In the genomic region with DNA sequence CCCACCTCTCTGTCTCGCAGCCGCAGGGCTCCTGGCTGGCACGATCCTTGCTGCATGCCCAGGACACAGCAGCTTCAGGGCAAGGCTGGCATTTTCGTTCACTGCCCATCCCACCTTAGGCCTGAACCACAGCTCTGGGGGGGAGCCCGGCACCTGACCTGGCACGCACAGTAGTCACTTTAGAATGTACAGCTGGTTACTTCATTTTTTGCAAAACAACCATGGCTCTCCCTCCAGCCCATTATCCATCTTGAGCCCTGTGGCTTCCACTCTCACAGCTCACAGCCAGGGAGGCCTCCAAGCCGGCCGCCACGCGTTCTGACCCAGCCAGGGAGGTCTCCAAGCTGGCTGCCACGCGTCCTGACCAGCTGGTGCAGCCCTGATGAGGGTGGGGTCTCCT, we compare ENCODE assay signal across 20 cellular contexts. TPM values are rescaled to one million over a fixed set of nuclear protein-coding genes. Genes with fewer than 3 reads are reported as not detected.
DNase-seq lines count a peak whose midpoint lies in the region; TF ChIP-seq lines count a peak whose summit lies in the region.
"Had no signal": no experiment of that assay in that cellular context is flagged by ENCODE, and none has a peak within 500 bp of the region (broad histone marks: within the 10 kb centered on the region; RNA-seq: fewer than 3 reads in every experiment).

No MANE protein-coding gene starts in this region.

- peaks cover 0 to 5% of the 10 kb centered on the region in 2 donors for H3K9me3 ChIP-seq in neuronal stem cell (replicated peaks in 1 of 2; ENCODE audit: control insufficient read depth in 2 of 2, insufficient read depth in 1 of 2, low read depth in 1 of 2, low read length in 2 of 2)
- H3K9me3 ChIP-seq: Peyer's patch had no signal

- peaks cover 0 to 4% of the 10 kb centered on the region in 2 donors for H3K4me1 ChIP-seq in neuronal stem cell (ENCODE audit: control insufficient read depth in 2 of 2, insufficient read depth in 1 of 2, low read depth in 1 of 2, low read length in 2 of 2)
- H3K4me1 ChIP-seq: Peyer's patch had no signal

- no peaks in the 10 kb centered on the region for H3K79me1 ChIP-seq in neuronal stem cell (ENCODE audit: low read depth, low read length)

- no peaks in the 10 kb centered on the region for H3K4me1 Mint-ChIP-seq in endothelial cell (ENCODE audit: unreplicated experiment)
- H3K4me1 Mint-ChIP-seq: CD14-positive monocyte had no signal

- no peak overlapping the region for H2BK5ac ChIP-seq in neuronal stem cell (ENCODE audit: low read length)

- H4K91ac ChIP-seq in neuronal stem cell (ENCODE audit: low read depth, low read length, poor library complexity), result no peak overlapping the region

- H3K27ac Mint-ChIP-seq in endothelial cell (ENCODE audit: unreplicated experiment), result no peak overlapping the region
- H3K27ac Mint-ChIP-seq: CD14-positive monocyte had no signal

- WGBS in neuronal stem cell (ENCODE audit: extremely low coverage in 2 of 2, insufficient read length in 2 of 2, insufficient replicate concordance in 1 of 2), 2 donors, result no CpG with 5 or more reads among the region's 12 CpGs

- no peak overlapping the region for H3K4me2 ChIP-seq in neuronal stem cell (ENCODE audit: insufficient read depth, low read length, poor library complexity, severe bottlenecking)

- H3K27ac ChIP-seq in caudate nucleus (ENCODE audit: low read depth, low read length) (peak overlapping the region; percentile 97), neuronal stem cell (replicated peaks; ENCODE audit: low read length) (no peak overlapping the region), substantia nigra (ENCODE audit: low read depth, low read length, poor library complexity, severe bottlenecking) (peak overlapping the region; percentile 100)
- H3K27ac ChIP-seq: 22Rv1, Peyer's patch had no signal

- peaks cover 0 to 18% (median 0%) of the 10 kb centered on the region in 3 experiments for H3K27me3 ChIP-seq in neuronal stem cell (ENCODE audit: control insufficient read depth in 3 of 3, insufficient read depth in 3 of 3, low read depth in 1 of 3, low read length in 3 of 3)
- H3K27me3 ChIP-seq: Peyer's patch had no signal

- H4K8ac ChIP-seq in neuronal stem cell (ENCODE audit: low read depth, low read length), result no peak overlapping the region

- H3K9me3 Mint-ChIP-seq in endothelial cell (ENCODE audit: unreplicated experiment), result no peaks in the 10 kb centered on the region
- H3K9me3 Mint-ChIP-seq: CD14-positive monocyte had no signal

- H3K23ac ChIP-seq in neuronal stem cell (ENCODE audit: low read depth, low read length, poor library complexity), result no peak overlapping the region

- no peak overlapping the region for H3K4ac ChIP-seq in neuronal stem cell (ENCODE audit: low read length)

- no peaks in the 10 kb centered on the region for H3K36me3 ChIP-seq in neuronal stem cell (replicated peaks in 1 of 2; ENCODE audit: control insufficient read depth in 2 of 2, insufficient read depth in 2 of 2, low read length in 2 of 2)
- H3K36me3 ChIP-seq: Peyer's patch had no signal

- no peak overlapping the region for H2AFZ ChIP-seq in neuronal stem cell (ENCODE audit: low read length)

- peak; percentile 33 for DNase-seq in activated effector memory CD4-positive, alpha-beta T cell treated with anti-CD3 and anti-CD28 coated beads, Interleukin-2, amount 50 U/mL, for 16 hours
- DNase-seq in activated effector memory CD4-positive, alpha-beta T cell treated with Interleukin-2 at 50 U/mL for 16 hours, result no peak
- DNase-seq in caudate nucleus (lab: John Stamatoyannopoulos, UW) (no peak), neuronal stem cell (ENCODE audit: low spot score) (no peak), substantia nigra (lab: John Stamatoyannopoulos, UW) (no peak), SKM-1 treated with dmso at 0.1 percent for 144 hours (lab: John Stamatoyannopoulos, UW; ENCODE audit: unreplicated experiment) (no peak), endothelial cell (ENCODE audit: low spot score) (no peak)
- no peak for DNase-seq in activated naive CD4-positive, alpha-beta T cell treated with Interleukin-2 at 50 U/mL for 16 hours
- DNase-seq: DMS79; GOT3; NCI-H1105; NCI-H1694; NCI-H2081 treated with DMSO at 0.1 percent for 48 hours; NCI-H748 treated with DMSO at 0.1 percent for 48 hours; NK-92 treated with Interleukin-12 subunit alpha and Interleukin-12 subunit beta, amount 100 ng/mL, for 24 hours had no signal

- TF ChIP-seq CTCF in endothelial cell (IDR thresholded peaks at IDR 0.05; ENCODE audit: unreplicated experiment), result no peak

- no peak overlapping the region for H3K14ac ChIP-seq in neuronal stem cell (ENCODE audit: low read length)

- H3K9ac ChIP-seq in neuronal stem cell (ENCODE audit: low read depth, low read length, poor library complexity), result no peak overlapping the region

- no peak overlapping the region for H2AK5ac ChIP-seq in neuronal stem cell (ENCODE audit: low read depth, low read length)

- no peak overlapping the region for H3K4me3 Mint-ChIP-seq in endothelial cell (ENCODE audit: unreplicated experiment)
- H3K4me3 Mint-ChIP-seq: CD14-positive monocyte had no signal

- peak overlapping the region; percentile 42 for H3K18ac ChIP-seq in neuronal stem cell (ENCODE audit: low read length)

- H3K27me3 Mint-ChIP-seq in endothelial cell (ENCODE audit: unreplicated experiment), result peaks cover 1% of the 10 kb centered on the region

- H2BK120ac ChIP-seq in neuronal stem cell (ENCODE audit: low read depth, low read length), result no peak overlapping the region

- H2BK12ac ChIP-seq in neuronal stem cell (ENCODE audit: low read length), result no peak overlapping the region

- no peaks in the 10 kb centered on the region for H3K36me3 Mint-ChIP-seq in endothelial cell (ENCODE audit: low read depth, unreplicated experiment)
- H3K36me3 Mint-ChIP-seq: CD14-positive monocyte had no signal

- H3K4me3 ChIP-seq in neuronal stem cell (ENCODE audit: low read length in 2 of 2), result no peak overlapping the region
- H3K4me3 ChIP-seq: K562, Peyer's patch had no signal

- peak overlapping the region; percentile 56 for H2BK15ac ChIP-seq in neuronal stem cell (ENCODE audit: low read length)

RNA-seq across cellular contexts. Expression of gene ACTRT2, which starts 54.8 kb away (rescaled TPM):
- polyA plus RNA-seq in neuronal stem cell (2013, experiment 1 of 2), result 0.29 TPM
- polyA plus RNA-seq in neuronal stem cell (2013, experiment 2 of 2), result 0.29 TPM
- total RNA-seq in endothelial cell (ENCODE audit: unreplicated experiment), result not detected
- total RNA-seq: K562, NCI-H460, Peyer's patch had no signal
- polyA plus RNA-seq: CD14-positive monocyte, K562 had no signal
